In genomic region chr2:185239491-185239890, GRCh38 we compare ENCODE assay signal across 20 cellular contexts.
"Had no signal": no experiment of that assay in that cellular context is flagged by ENCODE, and none has a peak within 500 bp of the region (broad histone marks: within the 10 kb centered on the region; RNA-seq: fewer than 3 reads in every experiment).

No MANE protein-coding gene starts in this region.

- H3K27me3 ChIP-seq: colonic mucosa, esophagus muscularis mucosa, foreskin keratinocyte, gastroesophageal sphincter, heart right ventricle, left lung had no signal

- H3K4me3 ChIP-seq: colonic mucosa, esophagus muscularis mucosa, gastroesophageal sphincter, heart right ventricle, left lung, lower lobe of right lung, mucosa of descending colon had no signal

- H3K4me1 ChIP-seq: colonic mucosa, esophagus muscularis mucosa, foreskin keratinocyte, gastroesophageal sphincter, heart right ventricle, left lung, lower lobe of right lung had no signal

- H3K27ac ChIP-seq: colonic mucosa, esophagus muscularis mucosa, foreskin keratinocyte, gastroesophageal sphincter, heart right ventricle, left lung, lower lobe of right lung had no signal

- H3K36me3 ChIP-seq: colonic mucosa, esophagus muscularis mucosa, gastroesophageal sphincter, heart right ventricle, left lung, lower lobe of right lung had no signal

- ATAC-seq: foreskin keratinocyte, gastroesophageal sphincter, heart right ventricle, left cardiac atrium, left lung, left ventricle myocardium superior, lower lobe of right lung, mucosa of descending colon had no signal

- H3K9me3 ChIP-seq: colonic mucosa, lower lobe of right lung had no signal

- DNase-seq: colonic mucosa; cortex of kidney; effector memory CD4-positive, alpha-beta T cell; foreskin keratinocyte; head of caudate nucleus; heart right ventricle; hippocampal formation; left cardiac atrium; left lung; left ventricle myocardium superior; lower lobe of right lung; mesenchymal stem cell; mucosa of descending colon; naive B cell had no signal

- FAIRE-seq: endothelial cell of umbilical vein, frontal cortex, islet of Langerhans, keratinocyte had no signal
